Comparison of ENCODE assay signal across 1 cellular context in genomic region chr19:3411636-3412035, GRCh38.
TF ChIP-seq lines count a peak whose summit lies in the region.

No MANE protein-coding gene starts in this region.

TF ChIP-seq in HepG2, 621 proteins besides CTCF, POLR2A, EP300 and RAD21 (continued from another document and continues in another):
- TF ChIP-seq ZNF354B (CRISPR knock-in tag; IDR thresholded peaks at IDR 0.05) (no peak), KDM5A (IDR thresholded peaks at IDR 0.05; ENCODE audit: borderline replicate concordance, low read length) (no peak), U2AF2 (IDR thresholded peaks at IDR 0.05; ENCODE audit: low read depth, low read length) (no peak), XBP1 (CRISPR knock-in tag; IDR thresholded peaks at IDR 0.05) (no peak), ESRRA (CRISPR knock-in tag; IDR thresholded peaks at IDR 0.05; ENCODE audit: low read depth) (0 out of 2 replicates have a peak, but pooled peaks have one; percentile 32), TCF7L2 (IDR thresholded peaks at IDR 0.05; ENCODE audit: low read depth, low read length) (no peak), ZNF564 (CRISPR knock-in tag; IDR thresholded peaks at IDR 0.05) (no peak), HIC2 (CRISPR knock-in tag; IDR thresholded peaks at IDR 0.05; ENCODE audit: low read depth) (peak; percentile 88), ZBTB20 (CRISPR knock-in tag; IDR thresholded peaks at IDR 0.05; ENCODE audit: borderline replicate concordance, low read depth) (peak; percentile 78; the same call in 1 of the 2 replicates), RFXAP (CRISPR knock-in tag; IDR thresholded peaks at IDR 0.05; ENCODE audit: borderline replicate concordance) (no peak), MXI1 (IDR thresholded peaks at IDR 0.05; ENCODE audit: borderline replicate concordance, low read depth, low read length) (no peak), ZNF83 (CRISPR knock-in tag; IDR thresholded peaks at IDR 0.05; ENCODE audit: borderline replicate concordance) (no peak), POLR2G (IDR thresholded peaks at IDR 0.05; ENCODE audit: low read depth, low read length) (no peak), PHF21A (CRISPR knock-in tag; IDR thresholded peaks at IDR 0.05) (peak; percentile 80), ZNF773 (CRISPR knock-in tag; IDR thresholded peaks at IDR 0.05; ENCODE audit: borderline replicate concordance) (no peak), ZNF468 (CRISPR knock-in tag; IDR thresholded peaks at IDR 0.05) (no peak), CHD4 (IDR thresholded peaks at IDR 0.05; ENCODE audit: borderline replicate concordance, low read length) (no peak), ZNF33B (CRISPR knock-in tag; IDR thresholded peaks at IDR 0.05) (no peak), ZNF274 (CRISPR knock-in tag; IDR thresholded peaks at IDR 0.05) (peak; percentile 56; the same call in 1 of the 2 replicates), SCMH1 (CRISPR knock-in tag; IDR thresholded peaks at IDR 0.05; ENCODE audit: borderline replicate concordance) (no peak), SMC3 (IDR thresholded peaks at IDR 0.05; ENCODE audit: low read length) (0 out of 2 replicates have a peak, but pooled peaks have one; percentile 1), ZNF652 (CRISPR knock-in tag; IDR thresholded peaks at IDR 0.05; ENCODE audit: borderline replicate concordance, low read depth) (no peak), ZBTB37 (CRISPR knock-in tag; IDR thresholded peaks at IDR 0.05) (peak; percentile 63; the same call in 1 of the 2 replicates)
- TF ChIP-seq, protein P1, sequence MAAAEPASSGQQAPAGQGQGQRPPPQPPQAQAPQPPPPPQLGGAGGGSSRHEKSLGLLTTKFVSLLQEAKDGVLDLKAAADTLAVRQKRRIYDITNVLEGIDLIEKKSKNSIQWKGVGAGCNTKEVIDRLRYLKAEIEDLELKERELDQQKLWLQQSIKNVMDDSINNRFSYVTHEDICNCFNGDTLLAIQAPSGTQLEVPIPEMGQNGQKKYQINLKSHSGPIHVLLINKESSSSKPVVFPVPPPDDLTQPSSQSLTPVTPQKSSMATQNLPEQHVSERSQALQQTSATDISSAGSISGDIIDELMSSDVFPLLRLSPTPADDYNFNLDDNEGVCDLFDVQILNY (CRISPR knock-in tag; conservative IDR thresholded peaks at IDR 0.05), result no peak
- TF ChIP-seq, protein P2, sequence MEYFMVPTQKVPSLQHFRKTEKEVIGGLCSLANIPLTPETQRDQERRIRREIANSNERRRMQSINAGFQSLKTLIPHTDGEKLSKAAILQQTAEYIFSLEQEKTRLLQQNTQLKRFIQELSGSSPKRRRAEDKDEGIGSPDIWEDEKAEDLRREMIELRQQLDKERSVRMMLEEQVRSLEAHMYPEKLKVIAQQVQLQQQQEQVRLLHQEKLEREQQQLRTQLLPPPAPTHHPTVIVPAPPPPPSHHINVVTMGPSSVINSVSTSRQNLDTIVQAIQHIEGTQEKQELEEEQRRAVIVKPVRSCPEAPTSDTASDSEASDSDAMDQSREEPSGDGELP (IDR thresholded peaks at IDR 0.05; ENCODE audit: borderline replicate concordance, low read depth), result peak; percentile 36; the same call in 1 of the 2 replicates
- TF ChIP-seq, protein P3, sequence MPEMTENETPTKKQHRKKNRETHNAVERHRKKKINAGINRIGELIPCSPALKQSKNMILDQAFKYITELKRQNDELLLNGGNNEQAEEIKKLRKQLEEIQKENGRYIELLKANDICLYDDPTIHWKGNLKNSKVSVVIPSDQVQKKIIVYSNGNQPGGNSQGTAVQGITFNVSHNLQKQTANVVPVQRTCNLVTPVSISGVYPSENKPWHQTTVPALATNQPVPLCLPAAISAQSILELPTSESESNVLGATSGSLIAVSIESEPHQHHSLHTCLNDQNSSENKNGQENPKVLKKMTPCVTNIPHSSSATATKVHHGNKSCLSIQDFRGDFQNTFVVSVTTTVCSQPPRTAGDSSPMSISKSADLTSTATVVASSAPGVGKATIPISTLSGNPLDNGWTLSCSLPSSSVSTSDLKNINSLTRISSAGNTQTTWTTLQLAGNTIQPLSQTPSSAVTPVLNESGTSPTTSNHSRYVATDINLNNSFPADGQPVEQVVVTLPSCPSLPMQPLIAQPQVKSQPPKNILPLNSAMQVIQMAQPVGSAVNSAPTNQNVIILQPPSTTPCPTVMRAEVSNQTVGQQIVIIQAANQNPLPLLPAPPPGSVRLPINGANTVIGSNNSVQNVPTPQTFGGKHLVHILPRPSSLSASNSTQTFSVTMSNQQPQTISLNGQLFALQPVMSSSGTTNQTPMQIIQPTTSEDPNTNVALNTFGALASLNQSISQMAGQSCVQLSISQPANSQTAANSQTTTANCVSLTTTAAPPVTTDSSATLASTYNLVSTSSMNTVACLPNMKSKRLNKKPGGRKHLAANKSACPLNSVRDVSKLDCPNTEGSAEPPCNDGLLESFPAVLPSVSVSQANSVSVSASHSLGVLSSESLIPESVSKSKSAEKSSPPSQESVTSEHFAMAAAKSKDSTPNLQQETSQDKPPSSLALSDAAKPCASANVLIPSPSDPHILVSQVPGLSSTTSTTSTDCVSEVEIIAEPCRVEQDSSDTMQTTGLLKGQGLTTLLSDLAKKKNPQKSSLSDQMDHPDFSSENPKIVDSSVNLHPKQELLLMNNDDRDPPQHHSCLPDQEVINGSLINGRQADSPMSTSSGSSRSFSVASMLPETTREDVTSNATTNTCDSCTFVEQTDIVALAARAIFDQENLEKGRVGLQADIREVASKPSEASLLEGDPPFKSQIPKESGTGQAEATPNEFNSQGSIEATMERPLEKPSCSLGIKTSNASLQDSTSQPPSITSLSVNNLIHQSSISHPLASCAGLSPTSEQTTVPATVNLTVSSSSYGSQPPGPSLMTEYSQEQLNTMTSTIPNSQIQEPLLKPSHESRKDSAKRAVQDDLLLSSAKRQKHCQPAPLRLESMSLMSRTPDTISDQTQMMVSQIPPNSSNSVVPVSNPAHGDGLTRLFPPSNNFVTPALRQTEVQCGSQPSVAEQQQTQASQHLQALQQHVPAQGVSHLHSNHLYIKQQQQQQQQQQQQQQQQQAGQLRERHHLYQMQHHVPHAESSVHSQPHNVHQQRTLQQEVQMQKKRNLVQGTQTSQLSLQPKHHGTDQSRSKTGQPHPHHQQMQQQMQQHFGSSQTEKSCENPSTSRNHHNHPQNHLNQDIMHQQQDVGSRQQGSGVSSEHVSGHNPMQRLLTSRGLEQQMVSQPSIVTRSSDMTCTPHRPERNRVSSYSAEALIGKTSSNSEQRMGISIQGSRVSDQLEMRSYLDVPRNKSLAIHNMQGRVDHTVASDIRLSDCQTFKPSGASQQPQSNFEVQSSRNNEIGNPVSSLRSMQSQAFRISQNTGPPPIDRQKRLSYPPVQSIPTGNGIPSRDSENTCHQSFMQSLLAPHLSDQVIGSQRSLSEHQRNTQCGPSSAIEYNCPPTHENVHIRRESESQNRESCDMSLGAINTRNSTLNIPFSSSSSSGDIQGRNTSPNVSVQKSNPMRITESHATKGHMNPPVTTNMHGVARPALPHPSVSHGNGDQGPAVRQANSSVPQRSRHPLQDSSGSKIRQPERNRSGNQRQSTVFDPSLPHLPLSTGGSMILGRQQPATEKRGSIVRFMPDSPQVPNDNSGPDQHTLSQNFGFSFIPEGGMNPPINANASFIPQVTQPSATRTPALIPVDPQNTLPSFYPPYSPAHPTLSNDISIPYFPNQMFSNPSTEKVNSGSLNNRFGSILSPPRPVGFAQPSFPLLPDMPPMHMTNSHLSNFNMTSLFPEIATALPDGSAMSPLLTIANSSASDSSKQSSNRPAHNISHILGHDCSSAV (CRISPR knock-in tag; IDR thresholded peaks at IDR 0.05; ENCODE audit: borderline replicate concordance), result no peak
- TF ChIP-seq, protein P4, sequence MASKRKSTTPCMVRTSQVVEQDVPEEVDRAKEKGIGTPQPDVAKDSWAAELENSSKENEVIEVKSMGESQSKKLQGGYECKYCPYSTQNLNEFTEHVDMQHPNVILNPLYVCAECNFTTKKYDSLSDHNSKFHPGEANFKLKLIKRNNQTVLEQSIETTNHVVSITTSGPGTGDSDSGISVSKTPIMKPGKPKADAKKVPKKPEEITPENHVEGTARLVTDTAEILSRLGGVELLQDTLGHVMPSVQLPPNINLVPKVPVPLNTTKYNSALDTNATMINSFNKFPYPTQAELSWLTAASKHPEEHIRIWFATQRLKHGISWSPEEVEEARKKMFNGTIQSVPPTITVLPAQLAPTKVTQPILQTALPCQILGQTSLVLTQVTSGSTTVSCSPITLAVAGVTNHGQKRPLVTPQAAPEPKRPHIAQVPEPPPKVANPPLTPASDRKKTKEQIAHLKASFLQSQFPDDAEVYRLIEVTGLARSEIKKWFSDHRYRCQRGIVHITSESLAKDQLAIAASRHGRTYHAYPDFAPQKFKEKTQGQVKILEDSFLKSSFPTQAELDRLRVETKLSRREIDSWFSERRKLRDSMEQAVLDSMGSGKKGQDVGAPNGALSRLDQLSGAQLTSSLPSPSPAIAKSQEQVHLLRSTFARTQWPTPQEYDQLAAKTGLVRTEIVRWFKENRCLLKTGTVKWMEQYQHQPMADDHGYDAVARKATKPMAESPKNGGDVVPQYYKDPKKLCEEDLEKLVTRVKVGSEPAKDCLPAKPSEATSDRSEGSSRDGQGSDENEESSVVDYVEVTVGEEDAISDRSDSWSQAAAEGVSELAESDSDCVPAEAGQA (IDR thresholded peaks at IDR 0.05; ENCODE audit: low read depth), result no peak
- TF ChIP-seq, protein P4 (CRISPR knock-in tag; IDR thresholded peaks at IDR 0.05; ENCODE audit: borderline replicate concordance), result no peak
- TF ChIP-seq, protein P5, sequence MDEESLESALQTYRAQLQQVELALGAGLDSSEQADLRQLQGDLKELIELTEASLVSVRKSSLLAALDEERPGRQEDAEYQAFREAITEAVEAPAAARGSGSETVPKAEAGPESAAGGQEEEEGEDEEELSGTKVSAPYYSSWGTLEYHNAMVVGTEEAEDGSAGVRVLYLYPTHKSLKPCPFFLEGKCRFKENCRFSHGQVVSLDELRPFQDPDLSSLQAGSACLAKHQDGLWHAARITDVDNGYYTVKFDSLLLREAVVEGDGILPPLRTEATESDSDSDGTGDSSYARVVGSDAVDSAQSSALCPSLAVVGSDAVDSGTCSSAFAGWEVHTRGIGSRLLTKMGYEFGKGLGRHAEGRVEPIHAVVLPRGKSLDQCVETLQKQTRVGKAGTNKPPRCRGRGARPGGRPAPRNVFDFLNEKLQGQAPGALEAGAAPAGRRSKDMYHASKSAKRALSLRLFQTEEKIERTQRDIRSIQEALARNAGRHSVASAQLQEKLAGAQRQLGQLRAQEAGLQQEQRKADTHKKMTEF (CRISPR knock-in tag; IDR thresholded peaks at IDR 0.05), result peak; percentile 61; the same call in 1 of the 2 replicates
